Comparison of ENCODE assay signal across 8 cellular contexts in genomic region chr2:156400704-156401678, GRCh38. TPM values are rescaled to one million over a fixed set of nuclear protein-coding genes. Genes with fewer than 3 reads are reported as not detected.
A peak's percentile ranks its signal among the peaks of the same experiment; 100 is the strongest.
DNase-seq lines count a peak whose midpoint lies in the region; ATAC-seq and TF ChIP-seq lines count a peak whose summit lies in the region.

No MANE protein-coding gene starts in this region.

- peak overlapping the region; percentile 82 to 95 for H3K27ac ChIP-seq in left lung

- CTCF ChIA-PET in BJ (lab: Yijun Ruan, JAX), result interaction anchor here (0.8 to 2.1 kb wide), 3 partner anchors 66 to 170 kb away, joined by 3 to 8 read pairs (median 3); no protein-coding TSS in a partner anchor

- H3K27me3 ChIP-seq in BJ (ENCODE audit: control insufficient read depth, insufficient read depth, low read length), result no peaks in the 10 kb centered on the region; the same call in 1 of the 2 replicates
- no peaks in the 10 kb centered on the region for H3K27me3 ChIP-seq in left lung

- peaks cover 6 to 35% of the 10 kb centered on the region in 2 donors for H3K4me1 ChIP-seq in left lung

- TF ChIP-seq CTCF in BJ (IDR thresholded peaks at IDR 0.05; ENCODE audit: insufficient read depth, low read depth, low read length), result no peak
- no peak for TF ChIP-seq CTCF in left lung (IDR thresholded peaks at IDR 0.05)

- no peaks in the 10 kb centered on the region for H3K9me3 ChIP-seq in left lung

- intact Hi-C loops in left lung (cut with DNase I), result no loop called here

- peak overlapping the region; percentile 57 for H3K4me3 ChIP-seq in BJ (ENCODE audit: low read depth, low read length)
- peak overlapping the region; percentile 56 to 66 for H3K4me3 ChIP-seq in left lung

- POLR2A ChIA-PET in BJ (lab: Charles Lee), result interaction anchor here (0.6 kb wide), 1 partner anchor 11 kb away, joined by 4 read pairs; no protein-coding TSS in a partner anchor

- peak; percentile 57 for DNase-seq in BJ (ENCODE audit: low read depth)
- DNase-seq in NCI-H69 (lab: John Stamatoyannopoulos, UW), result peak; percentile 74
- peak; percentile 73 to 75 for DNase-seq in activated CD4-positive, alpha-beta T cell treated with anti-CD3 and anti-CD28 coated beads, Interleukin-2, amount 50 U/mL, for 4 hours
- DNase-seq in dermis microvascular lymphatic vessel endothelial cell (ENCODE audit: low read depth in 2 of 2), result peak; percentile 76 to 85
- peak in 1 of 2 donors; percentile 68 for DNase-seq in left lung
- peak; percentile 80 to 85 for DNase-seq in stimulated activated CD4-positive, alpha-beta T cell treated with anti-CD3 and anti-CD28 coated beads, Interleukin-2, amount 100 ng/mL, for 24 hours

- H3K36me3 ChIP-seq in BJ (ENCODE audit: control insufficient read depth, insufficient read depth, low read length) (no peaks in the 10 kb centered on the region), left lung (no peaks in the 10 kb centered on the region)

- ATAC-seq in GM19395 (IDR thresholded peaks at IDR 0.05; ENCODE audit: unreplicated experiment) (peak; percentile 72), HG03520 (IDR thresholded peaks at IDR 0.05; ENCODE audit: unreplicated experiment) (peak; percentile 60), left lung (peak; percentile 70)

RNA-seq across cellular contexts. Expression of gene GPD2, which starts 35.2 kb away (rescaled TPM):
- 13.5 and 22.5 TPM in 2 replicates for polyA plus RNA-seq in BJ (2011; rRNA removed)
- polyA minus RNA-seq in BJ (2011; rRNA and poly(A)+ RNA removed), result 25.1 and 28.1 TPM in 2 replicates
- 27.4 and 33.4 TPM in 2 replicates for total RNA-seq in dermis microvascular lymphatic vessel endothelial cell
- total RNA-seq in left lung, result 10 to 100 TPM; 31.2 to 44.3 TPM
